In genomic region chr16:81779540-81780320, GRCh38 we compare ENCODE assay signal across 8 cellular contexts. TPM values are rescaled to one million over a fixed set of nuclear protein-coding genes. Genes with fewer than 3 reads are reported as not detected.
A peak's percentile ranks its signal among the peaks of the same experiment; 100 is the strongest.
DNase-seq lines count a peak whose midpoint lies in the region; ATAC-seq and TF ChIP-seq lines count a peak whose summit lies in the region.

No MANE protein-coding gene starts in this region.

- H3K4me1 ChIP-seq in mononuclear cell (ENCODE audit: insufficient read depth, low read length), result peaks cover 52% of the 10 kb centered on the region
- no peaks in the 10 kb centered on the region for H3K4me1 ChIP-seq in aorta (ENCODE audit: control insufficient read depth in 1 of 2, insufficient read depth in 2 of 2, low read length in 2 of 2)

- H3K27me3 ChIP-seq in mononuclear cell (ENCODE audit: insufficient read depth, low read length) (no peaks in the 10 kb centered on the region), aorta (ENCODE audit: control insufficient read depth in 1 of 2, insufficient read depth in 2 of 2, low read length in 1 of 2) (no peaks in the 10 kb centered on the region)

- TF ChIP-seq POLR2A in NB4 (IDR thresholded peaks at IDR 0.05; ENCODE audit: extremely low read depth, insufficient read length), result no peak

- H3K4me3 Mint-ChIP-seq in dendritic cell treated with granulocyte-macrophage colony-stimulating factor and Interleukin-4, amounts not matched to agents 40 ng/mL and 50 ng/mL, for 4 days, result peak overlapping the region; percentile 95

- H3K27me3 Mint-ChIP-seq in dendritic cell treated with granulocyte-macrophage colony-stimulating factor and Interleukin-4, amounts not matched to agents 40 ng/mL and 50 ng/mL, for 4 days, result peaks cover 5% of the 10 kb centered on the region

- H3K4me1 Mint-ChIP-seq in dendritic cell treated with granulocyte-macrophage colony-stimulating factor and Interleukin-4, amounts not matched to agents 40 ng/mL and 50 ng/mL, for 4 days (ENCODE audit: low read depth), result peaks cover 58% of the 10 kb centered on the region

- DNase-seq in D341Med (ENCODE audit: low spot score) (peak; percentile 46), NB4 (ENCODE audit: low read depth) (peak; percentile 69), aorta (peak; percentile 67 to 77), NCI-H2171 (lab: John Stamatoyannopoulos, UW) (no peak), islet precursor cell (no peak)

- H3K9me3 ChIP-seq in mononuclear cell (ENCODE audit: low read depth, low read length), result no peaks in the 10 kb centered on the region
- no peaks in the 10 kb centered on the region for H3K9me3 ChIP-seq in aorta (ENCODE audit: control insufficient read depth, low read length)

- H3K36me3 ChIP-seq in aorta (ENCODE audit: control insufficient read depth in 1 of 2, insufficient read depth in 2 of 2, low read length in 1 of 2), result no peaks in the 10 kb centered on the region

- WGBS in aorta, 2 donors, result 2 to 3% methylated on average over 50 to 57 of the region's 57 CpGs

- H3K27ac ChIP-seq in aorta (ENCODE audit: low read depth in 1 of 2, low read length in 2 of 2), result no peak overlapping the region

- H3K9me3 Mint-ChIP-seq in dendritic cell treated with granulocyte-macrophage colony-stimulating factor and Interleukin-4, amounts not matched to agents 40 ng/mL and 50 ng/mL, for 4 days, result no peaks in the 10 kb centered on the region

- H3K36me3 Mint-ChIP-seq in dendritic cell treated with granulocyte-macrophage colony-stimulating factor and Interleukin-4, amounts not matched to agents 40 ng/mL and 50 ng/mL, for 4 days (ENCODE audit: low read depth), result peaks cover 38% of the 10 kb centered on the region

- TF ChIP-seq CTCF in NB4 (IDR thresholded peaks at IDR 0.05; ENCODE audit: low read depth, low read length), result no peak

- intact Hi-C loops in dendritic cell treated with granulocyte-macrophage colony-stimulating factor and Interleukin-4, amounts not matched to agents 40 ng/mL and 50 ng/mL, for 4 days (cut with micrococcal nuclease), result loop anchor here (5.0 kb wide), 2 partner anchors 37 to 93 kb away; no protein-coding TSS in a partner anchor
- intact Hi-C loops in aorta (cut with DNase I), result no loop called here

- H3K4me3 ChIP-seq in NB4 (ENCODE audit: low read depth, low read length), result peak overlapping the region; percentile 74
- H3K4me3 ChIP-seq in mononuclear cell (ENCODE audit: low read length), result peak overlapping the region; percentile 72
- no peak overlapping the region for H3K4me3 ChIP-seq in aorta (ENCODE audit: low read length in 2 of 2)

- peak; percentile 19 for ATAC-seq in GM21825 (IDR thresholded peaks at IDR 0.05; ENCODE audit: unreplicated experiment)
- peak; percentile 40 for ATAC-seq in aorta (ENCODE audit: low FRiP score)

- H3K27ac Mint-ChIP-seq in dendritic cell treated with granulocyte-macrophage colony-stimulating factor and Interleukin-4, amounts not matched to agents 40 ng/mL and 50 ng/mL, for 4 days, result peak overlapping the region; percentile 86

RNA-seq across cellular contexts. Expression of gene PLCG2, which starts 0.6 kb away (rescaled TPM):
- total RNA-seq in mononuclear cell (31.9 TPM), aorta (10 to 100 TPM; 21.2 to 48.4 TPM)
- 1 to 10 TPM; 2.5 to 3.0 TPM for polyA plus RNA-seq in aorta

Comparison
In these comparisons a context has a peak if more than half of its experiments do, and no peak if none do; other contexts are left out.
1. DNase-seq: peak in D341Med (single experiment), NB4 (single experiment) and aorta (2 of 2); none in NCI-H2171 (single experiment) and islet precursor cell (single experiment).
2. H3K4me3 ChIP-seq: peak in NB4 (single experiment) and mononuclear cell (single experiment); none in aorta (0 of 2).